In genomic region chr1:7698666-7699065, GRCh38 we compare ENCODE assay signal across 20 cellular contexts.
DNase-seq lines count a peak whose midpoint lies in the region; ATAC-seq and TF ChIP-seq lines count a peak whose summit lies in the region.
"Had no signal": no experiment of that assay in that cellular context is flagged by ENCODE, and none has a peak within 500 bp of the region (broad histone marks: within the 10 kb centered on the region; RNA-seq: fewer than 3 reads in every experiment).

No MANE protein-coding gene starts in this region.

- no peak overlapping the region for H3K27ac ChIP-seq in RWPE2 (ENCODE audit: poor library complexity, severe bottlenecking)
- H3K27ac ChIP-seq: KMS-11 had no signal

- in situ Hi-C loops in GM13976 (cut with MboI; ENCODE audit: low sequenced_read_pairs, unreplicated experiment), result no loop called here

- DNase-seq in stimulated activated naive CD8-positive, alpha-beta T cell treated with anti-CD3 and anti-CD28 coated beads, Interleukin-15, Interleukin-2, amounts not matched to agents 100 U/mL and 50 U/mL, for 24 hours, result no peak
- DNase-seq in stimulated activated naive CD8-positive, alpha-beta T cell treated with anti-CD3 and anti-CD28 coated beads, Interleukin-15, amount 100 ng/mL, for 72 hours, result no peak
- no peak for DNase-seq in RWPE2 (ENCODE audit: low spot score)
- DNase-seq in epithelial cell of esophagus (ENCODE audit: low read depth), result peak; percentile 44
- DNase-seq in HT-29 (ENCODE audit: low spot score), result no peak
- DNase-seq in GM13976 (ENCODE audit: low spot score), result no peak
- no peak for DNase-seq in NCI-H1048 (lab: John Stamatoyannopoulos, UW)
- DNase-seq: Caco-2; CD4-positive, alpha-beta T cell; DMS 273 treated with DMSO at 0.1 percent for 48 hours; DMS79 treated with DMSO at 0.1 percent for 48 hours; H9; HFFc6; MV-4-11; NCI-H1417; NCI-H1694 treated with DMSO at 0.1 percent for 48 hours; NCI-H446; NCI-H526; SHP77 had no signal

- peak; percentile 67 for ATAC-seq in stimulated activated naive CD8-positive, alpha-beta T cell treated with anti-CD3 and anti-CD28 coated beads, Interleukin-15, Interleukin-2, amounts not matched to agents 100 U/mL and 50 U/mL, for 24 hours
- no peak for ATAC-seq in stimulated activated naive CD8-positive, alpha-beta T cell treated with anti-CD3 and anti-CD28 coated beads, Interleukin-15, amount 100 ng/mL, for 72 hours
- ATAC-seq in RWPE2 (ENCODE audit: low read depth), result peak; percentile 38; the same call in 1 of the 3 replicates

- H3K9me3 Mint-ChIP-seq in stimulated activated naive CD8-positive, alpha-beta T cell treated with anti-CD3 and anti-CD28 coated beads, Interleukin-15, amount 100 ng/mL, for 72 hours, result peaks cover 3 to 12% of the 10 kb centered on the region in 2 donors
- H3K9me3 Mint-ChIP-seq: CD4-positive, alpha-beta T cell had no signal

- peaks cover 16% of the 10 kb centered on the region for H3K27me3 ChIP-seq in RWPE2 (ENCODE audit: insufficient read depth, poor library complexity, severe bottlenecking)

- H3K27ac Mint-ChIP-seq in stimulated activated naive CD8-positive, alpha-beta T cell treated with anti-CD3 and anti-CD28 coated beads, Interleukin-15, amount 100 ng/mL, for 72 hours, result no peak overlapping the region
- H3K27ac Mint-ChIP-seq: CD4-positive, alpha-beta T cell; HFFc6 had no signal

- H3K4me1 Mint-ChIP-seq in stimulated activated naive CD8-positive, alpha-beta T cell treated with anti-CD3 and anti-CD28 coated beads, Interleukin-15, amount 100 ng/mL, for 72 hours, result peaks cover 17% of the 10 kb centered on the region

- no peaks in the 10 kb centered on the region for H3K36me3 ChIP-seq in RWPE2 (ENCODE audit: low read depth)

- H3K4me3 ChIP-seq in RWPE2 (ENCODE audit: severe bottlenecking) (no peak overlapping the region), epithelial cell of esophagus (ENCODE audit: low read length) (no peak overlapping the region)

- H3K4me1 ChIP-seq in RWPE2 (ENCODE audit: insufficient read depth, poor library complexity, severe bottlenecking), result no peaks in the 10 kb centered on the region
- H3K4me1 ChIP-seq: Caco-2 had no signal

- H3K4me3 Mint-ChIP-seq in stimulated activated naive CD8-positive, alpha-beta T cell treated with anti-CD3 and anti-CD28 coated beads, Interleukin-15, amount 100 ng/mL, for 72 hours, result no peak overlapping the region
- H3K4me3 Mint-ChIP-seq: CD4-positive, alpha-beta T cell; H9; HFFc6 had no signal

- TF ChIP-seq CTCF in RWPE2 (IDR thresholded peaks at IDR 0.05; ENCODE audit: poor library complexity, severe bottlenecking) (no peak), epithelial cell of esophagus (IDR thresholded peaks at IDR 0.05; ENCODE audit: insufficient read depth, low read depth, low read length, missing control alignments) (no peak), GM13976 (IDR thresholded peaks at IDR 0.05; ENCODE audit: borderline replicate concordance, control extremely low read depth, extremely low read depth, insufficient read depth, missing control alignments) (no peak)

- H3K9me3 ChIP-seq in RWPE2 (ENCODE audit: severe bottlenecking), result no peaks in the 10 kb centered on the region

- peaks cover 51% of the 10 kb centered on the region for H3K27me3 Mint-ChIP-seq in stimulated activated naive CD8-positive, alpha-beta T cell treated with anti-CD3 and anti-CD28 coated beads, Interleukin-15, amount 100 ng/mL, for 72 hours
